10 cellular contexts compared by ENCODE assay signal in the genomic region with DNA sequence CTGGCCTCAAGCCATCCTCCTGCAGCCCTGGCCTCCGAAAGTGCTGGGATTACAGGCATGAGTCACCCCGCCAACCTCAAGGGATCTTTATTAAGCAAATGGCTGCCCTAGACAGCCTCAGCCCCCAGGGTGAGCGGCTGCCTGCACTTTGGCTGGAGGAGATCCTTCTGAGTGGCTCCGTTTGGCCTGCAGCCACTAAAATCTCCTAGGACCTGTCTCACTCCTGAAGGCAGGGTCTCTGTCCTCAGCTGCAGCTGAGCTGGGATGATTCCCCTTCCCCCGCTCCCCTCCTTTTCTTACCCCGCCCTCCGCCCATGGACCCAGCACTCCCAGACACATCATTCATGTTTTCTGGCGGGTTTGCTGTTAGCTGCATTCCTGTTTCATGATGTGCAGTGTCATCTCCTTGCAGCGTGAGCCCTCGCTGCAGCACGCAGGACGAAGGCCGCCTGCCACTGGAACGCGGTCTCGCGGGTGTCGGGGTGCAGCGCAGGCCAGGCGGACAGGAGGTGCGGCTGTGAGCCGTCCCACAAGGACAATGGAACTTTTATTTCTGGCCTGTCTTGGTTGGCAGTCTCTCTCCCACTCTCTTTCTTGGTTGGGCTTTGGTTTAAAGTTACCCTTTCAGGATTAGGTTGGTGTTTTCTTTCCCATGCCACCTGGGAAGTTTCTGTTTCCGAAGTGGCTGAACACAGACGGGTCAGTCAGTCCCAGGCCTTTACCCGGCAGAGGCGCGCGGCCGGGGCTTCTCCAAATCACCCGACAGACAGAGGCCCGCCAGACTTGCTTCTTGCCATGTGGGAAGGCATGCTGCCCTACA.
DNase-seq lines count a peak whose midpoint lies in the region; ATAC-seq and TF ChIP-seq lines count a peak whose summit lies in the region.
"Had no signal": no experiment of that assay in that cellular context is flagged by ENCODE, and none has a peak within 500 bp of the region (broad histone marks: within the 10 kb centered on the region; RNA-seq: fewer than 3 reads in every experiment).

No MANE protein-coding gene starts in this region.

- H3K27ac ChIP-seq in Panc1 (ENCODE audit: low read length) = peak overlapping the region; percentile 44; the same call in 1 of the 2 replicates
- H3K27ac ChIP-seq: right lobe of liver had no signal

- no peaks in the 10 kb centered on the region for H3K9me3 ChIP-seq in Panc1 (ENCODE audit: control insufficient read depth, insufficient read depth, low read depth, low read length)
- H3K9me3 ChIP-seq: right lobe of liver had no signal

- peaks cover 57% of the 10 kb centered on the region for H3K4me1 Mint-ChIP-seq in osteocyte (ENCODE audit: unreplicated experiment)
- peaks cover 2% of the 10 kb centered on the region for H3K4me1 Mint-ChIP-seq in activated T-cell treated with anti-CD3 and anti-CD28 coated beads, Interleukin-2, amount 50 U/mL, for 4 hours (ENCODE audit: low read depth)

- peak overlapping the region; percentile 50 for H3K4me3 Mint-ChIP-seq in osteocyte (ENCODE audit: unreplicated experiment)
- H3K4me3 Mint-ChIP-seq in activated T-cell treated with anti-CD3 and anti-CD28 coated beads, Interleukin-2, amount 50 U/mL, for 4 hours = no peak overlapping the region
- H3K4me3 Mint-ChIP-seq: central memory CD8-positive, alpha-beta T cell had no signal

- POLR2A ChIA-PET in Panc1 (lab: Charles Lee) = interaction anchor here (0.6 kb wide), 2 partner anchors 15 to 65 kb away, joined by 3 read pairs; no protein-coding TSS in a partner anchor

- ATAC-seq in Panc1 (peak; percentile 66), HG03442 (IDR thresholded peaks at IDR 0.05; ENCODE audit: unreplicated experiment) (no peak), GM19324 (IDR thresholded peaks at IDR 0.05; ENCODE audit: low FRiP score, unreplicated experiment) (no peak)
- ATAC-seq in activated T-cell treated with anti-CD3 and anti-CD28 coated beads, Interleukin-2, amount 50 U/mL, for 4 hours = no peak

- intact Hi-C loops in Panc1 (cut with micrococcal nuclease; ENCODE audit: unreplicated experiment) = no loop called here

- no peaks in the 10 kb centered on the region for H3K36me3 Mint-ChIP-seq in osteocyte (ENCODE audit: unreplicated experiment)
- H3K36me3 Mint-ChIP-seq in activated T-cell treated with anti-CD3 and anti-CD28 coated beads, Interleukin-2, amount 50 U/mL, for 4 hours (ENCODE audit: insufficient read depth) = no peaks in the 10 kb centered on the region

- no peaks in the 10 kb centered on the region for H3K27me3 ChIP-seq in Panc1 (ENCODE audit: control insufficient read depth, insufficient read depth, low read length)

- peaks cover 17% of the 10 kb centered on the region for H3K4me1 ChIP-seq in Panc1 (ENCODE audit: control insufficient read depth, insufficient read depth, low read length)
- H3K4me1 ChIP-seq: right lobe of liver had no signal

- H3K9me3 Mint-ChIP-seq in osteocyte (ENCODE audit: unreplicated experiment) = no peaks in the 10 kb centered on the region
- H3K9me3 Mint-ChIP-seq in activated T-cell treated with anti-CD3 and anti-CD28 coated beads, Interleukin-2, amount 50 U/mL, for 4 hours = no peaks in the 10 kb centered on the region
- H3K9me3 Mint-ChIP-seq: central memory CD8-positive, alpha-beta T cell had no signal

- H3K27ac Mint-ChIP-seq in osteocyte (ENCODE audit: unreplicated experiment) = peak overlapping the region; percentile 90

- in situ Hi-C loops in Panc1 (cut with HindIII; ENCODE audit: low pct_unique_long_range_greater_than_20kb, low sequenced_read_pairs) = no loop called here

- CTCF ChIA-PET in Panc1 (lab: Charles Lee) = interaction anchor here (0.6 kb wide), 1 partner anchor 381 kb away, joined by 3 read pairs; no protein-coding TSS in a partner anchor

- no peak for TF ChIP-seq CTCF in Panc1 (IDR thresholded peaks at IDR 0.05)
- TF ChIP-seq CTCF in osteocyte (IDR thresholded peaks at IDR 0.05) = no peak

- DNase-seq in EH (ENCODE audit: low read depth) (peak; percentile 90), Panc1 (ENCODE audit: low read depth, low spot score) (no peak), fibroblast of peridontal ligament (ENCODE audit: extremely low read depth) (peak; percentile 67), osteocyte (ENCODE audit: extremely low spot score, unreplicated experiment) (peak; percentile 87), epidermal melanocyte (ENCODE audit: insufficient read length, low spot score) (no peak)
- DNase-seq in activated T-cell treated with anti-CD3 and anti-CD28 coated beads, Interleukin-2, amount 50 U/mL, for 4 hours = no peak
- DNase-seq: right lobe of liver had no signal

- no peaks in the 10 kb centered on the region for H3K36me3 ChIP-seq in Panc1 (ENCODE audit: control insufficient read depth, insufficient read depth, low read length)
- H3K36me3 ChIP-seq: right lobe of liver had no signal

- no peaks in the 10 kb centered on the region for H3K27me3 Mint-ChIP-seq in osteocyte (ENCODE audit: unreplicated experiment)
- H3K27me3 Mint-ChIP-seq in activated T-cell treated with anti-CD3 and anti-CD28 coated beads, Interleukin-2, amount 50 U/mL, for 4 hours (ENCODE audit: low read depth) = peaks cover 80% of the 10 kb centered on the region

- H3K4me3 ChIP-seq in Panc1 (ENCODE audit: low read depth in 2 of 2, low read length in 2 of 2) = no peak overlapping the region
- H3K4me3 ChIP-seq: right lobe of liver had no signal

- BruUV-seq in Panc1 (replicated peaks; lab: Mats Ljungman, UMichigan) = no TSS peak

Comparison
In these comparisons a context has a peak if more than half of its experiments do, and no peak if none do; other contexts are left out.
1. DNase-seq: peak in EH (single experiment), fibroblast of peridontal ligament (single experiment) and osteocyte (single experiment); none in Panc1 (single experiment), activated T-cell treated with anti-CD3 and anti-CD28 coated beads, Interleukin-2, amount 50 U/mL, for 4 hours (single experiment) and epidermal melanocyte (single experiment).